16 cellular contexts compared by ENCODE assay signal in genomic region chr7:74040791-74041520, GRCh38. TPM values are rescaled to one million over a fixed set of nuclear protein-coding genes. Genes with fewer than 3 reads are reported as not detected.
"Had no signal": no experiment of that assay in that cellular context is flagged by ENCODE, and none has a peak within 500 bp of the region (broad histone marks: within the 10 kb centered on the region; RNA-seq: fewer than 3 reads in every experiment).

No MANE protein-coding gene starts in this region.

- ATAC-seq: activated CD4-positive, CD25-positive, alpha-beta regulatory T cell treated with anti-CD3 and anti-CD28 coated beads, Interleukin-2, amount 50 U/mL, for 24 hours; activated CD8-positive, alpha-beta T cell treated with anti-CD3 and anti-CD28 coated beads, Interleukin-2, amount 10 ng/mL, durations not matched to agents 7 days and 5 days; effector memory CD8-positive, alpha-beta T cell; left cardiac atrium had no signal

- H3K27me3 ChIP-seq: hepatocyte had no signal

- H3K27ac Mint-ChIP-seq: activated CD4-positive, alpha-beta T cell treated with anti-CD3 and anti-CD28 coated beads, Interleukin-2, amount 10 ng/mL, durations not matched to agents 7 days and 5 days; activated CD8-positive, alpha-beta T cell treated with anti-CD3 and anti-CD28 coated beads, Interleukin-2, amount 10 ng/mL, durations not matched to agents 7 days and 5 days; activated T-cell treated with anti-CD3 and anti-CD28 coated beads, Interleukin-2, amount 50 U/mL, for 24 hours; activated T-helper 2 cell treated with anti-CD3 and anti-CD28 coated beads, Interferon-gamma antibody, Interleukin-2, Interleukin-4, amounts not matched to agents 10 μg/mL and 5 μg/mL and 100 μg/mL, durations not matched to agents 14 hours and 24 hours and 36 hours; effector memory CD8-positive, alpha-beta T cell; progenitor cell of endocrine pancreas had no signal

- H3K27me3 Mint-ChIP-seq: activated CD4-positive, alpha-beta T cell treated with anti-CD3 and anti-CD28 coated beads, Interleukin-2, amount 10 ng/mL, durations not matched to agents 7 days and 5 days; activated T-cell treated with anti-CD3 and anti-CD28 coated beads, Interleukin-2, amount 50 U/mL, for 24 hours had no signal

- H3K4me3 Mint-ChIP-seq: activated CD4-positive, alpha-beta T cell treated with anti-CD3 and anti-CD28 coated beads, Interleukin-2, amount 10 ng/mL, durations not matched to agents 7 days and 5 days; activated CD8-positive, alpha-beta T cell treated with anti-CD3 and anti-CD28 coated beads, Interleukin-2, amount 10 ng/mL, durations not matched to agents 7 days and 5 days; activated T-cell treated with anti-CD3 and anti-CD28 coated beads, Interleukin-2, amount 50 U/mL, for 24 hours; effector memory CD8-positive, alpha-beta T cell; nephron had no signal

- H3K4me1 Mint-ChIP-seq: activated CD4-positive, alpha-beta T cell treated with anti-CD3 and anti-CD28 coated beads, Interleukin-2, amount 10 ng/mL, durations not matched to agents 7 days and 5 days had no signal

- DNase-seq: activated CD4-positive, alpha-beta T cell treated with anti-CD3 and anti-CD28 coated beads, Interleukin-2, amount 10 ng/mL, durations not matched to agents 7 days and 5 days; activated CD8-positive, alpha-beta T cell treated with anti-CD3 and anti-CD28 coated beads, Interleukin-2, amount 10 ng/mL, durations not matched to agents 7 days and 5 days; activated naive CD4-positive, alpha-beta T cell treated with anti-CD3 and anti-CD28 coated beads, Interleukin-2, amount 50 U/mL, for 16 hours; activated T-cell treated with anti-CD3 and anti-CD28 coated beads, Interleukin-2, amount 50 U/mL, for 24 hours; effector memory CD8-positive, alpha-beta T cell; left cardiac atrium; nucleus accumbens; stimulated activated CD4-positive, alpha-beta T cell treated with anti-CD3 and anti-CD28 coated beads, Interleukin-2, amount 100 ng/mL, for 24 hours; stimulated activated naive CD4-positive, alpha-beta T cell treated with Interleukin-2 at 50 U/mL for 16 hours had no signal

- H3K4me3 ChIP-seq: hepatocyte, lung had no signal

- H3K27ac ChIP-seq: hepatocyte had no signal

RNA-seq across cellular contexts. Expression of gene ELN, which starts 13.0 kb away (rescaled TPM):
- total RNA-seq: activated CD4-positive, alpha-beta T cell treated with anti-CD3 and anti-CD28 coated beads, Interleukin-2, amount 10 ng/mL, durations not matched to agents 7 days and 5 days; activated CD8-positive, alpha-beta T cell treated with anti-CD3 and anti-CD28 coated beads, Interleukin-2, amount 10 ng/mL, durations not matched to agents 7 days and 5 days; activated T-helper 2 cell treated with anti-CD3 and anti-CD28 coated beads, Interferon-gamma antibody, Interleukin-2, Interleukin-4, amounts not matched to agents 10 μg/mL and 5 μg/mL and 100 μg/mL, durations not matched to agents 14 hours and 24 hours and 36 hours; T-helper 1 cell treated with Interleukin-12 subunit alpha and Interleukin-12 subunit beta and Interleukin-4 antibody, amounts not matched to agents 30 ng/mL and 1 ng/mL, for 36 hours had no signal
